Comparison of ENCODE assay signal across 28 cellular contexts in the genomic region with DNA sequence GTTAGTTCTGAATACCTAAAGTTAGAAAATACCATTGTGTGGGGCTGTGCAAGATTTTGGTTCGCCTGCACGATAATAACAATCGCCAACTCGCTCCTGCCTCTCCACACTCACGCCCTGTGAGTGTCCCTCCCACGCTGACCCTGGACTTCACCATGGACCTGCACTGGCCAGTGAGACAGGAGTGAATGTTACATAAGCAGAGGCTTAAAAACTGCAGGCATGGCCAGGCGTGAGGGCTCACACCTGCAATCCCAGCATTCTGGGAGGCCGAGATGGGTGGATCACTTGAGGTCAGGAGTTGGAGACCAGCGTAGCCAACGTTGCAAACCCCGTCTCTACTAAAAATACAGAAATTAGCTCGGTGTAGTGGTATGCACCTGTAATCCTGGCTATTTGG.
"Had no signal": no experiment of that assay in that cellular context is flagged by ENCODE, and none has a peak within 500 bp of the region (broad histone marks: within the 10 kb centered on the region; RNA-seq: fewer than 3 reads in every experiment).

No MANE protein-coding gene starts in this region.

- H3K27me3 ChIP-seq: neutrophil, ovary, right lobe of liver, testis, transverse colon, vagina had no signal

- H3K27ac ChIP-seq: neutrophil, ovary, parathyroid adenoma, prostate gland, right lobe of liver, suprapubic skin, testis, tibial artery, transverse colon, vagina had no signal

- H3K9ac ChIP-seq: parathyroid adenoma had no signal

- DNase-seq: naive B cell; naive thymus-derived CD8-positive, alpha-beta T cell; nephron progenitor cell; nucleus accumbens; ovary; retina; right cardiac atrium; right lobe of liver; small intestine; stimulated activated CD4-positive, alpha-beta T cell treated with anti-CD3 and anti-CD28 coated beads, Interleukin-12 subunit alpha, Interleukin-12 subunit beta, amount 100 ng/mL, for 4 hours; stimulated activated CD4-positive, alpha-beta T cell treated with anti-CD3 and anti-CD28 coated beads, Interleukin-1b, Interleukin-23, amount 100 ng/mL, for 48 hours; stimulated activated CD4-positive, alpha-beta T cell treated with anti-CD3 and anti-CD28 coated beads, Interleukin-4, amount 100 ng/mL, for 1 hour; stimulated activated CD4-positive, alpha-beta T cell treated with anti-CD3 and anti-CD28 coated beads, Interleukin-4, amount 100 ng/mL, for 4 hours; stimulated activated CD8-positive, alpha-beta memory T cell treated with anti-CD3 and anti-CD28 coated beads, Interleukin-4, amount 100 ng/mL, for 48 hours; stimulated activated naive CD4-positive, alpha-beta T cell; stimulated activated naive CD8-positive, alpha-beta T cell treated with anti-CD3 and anti-CD28 coated beads, Interleukin-15, amount 100 ng/mL, for 72 hours; stimulated activated naive CD8-positive, alpha-beta T cell treated with anti-CD3 and anti-CD28 coated beads, Interleukin-15, Interleukin-2, amounts not matched to agents 100 U/mL and 50 U/mL, for 24 hours; substantia nigra; testis; tibial artery; transverse colon had no signal

- H3K4me1 ChIP-seq: prostate gland, right lobe of liver, suprapubic skin, testis, tibial artery, transverse colon, vagina had no signal

- ATAC-seq: naive thymus-derived CD8-positive, alpha-beta T cell; natural killer cell treated with Interleukin-12 subunit alpha and Interleukin-12 subunit beta and Interleukin-15 and Interleukin-18, amount 100 ng/mL, for 72 hours; right cardiac atrium; right lobe of liver; stimulated activated memory B cell treated with anti-CD40 and anti-IgM and Interleukin-4, amounts not matched to agents 10 μg/mL and 1 μg/mL and 100 μg/mL, for 72 hours; stimulated activated naive CD8-positive, alpha-beta T cell treated with anti-CD3 and anti-CD28 coated beads, Interleukin-15, amount 100 ng/mL, for 72 hours; stimulated activated naive CD8-positive, alpha-beta T cell treated with anti-CD3 and anti-CD28 coated beads, Interleukin-15, Interleukin-2, amounts not matched to agents 100 U/mL and 50 U/mL, for 24 hours had no signal

- H2AFZ ChIP-seq: parathyroid adenoma had no signal

- H3K4me3 ChIP-seq: ovary, prostate gland, right lobe of liver, suprapubic skin, testis, tibial artery, transverse colon, vagina had no signal

- H3K36me3 ChIP-seq: neutrophil, ovary, prostate gland, right lobe of liver, suprapubic skin, tibial artery, transverse colon, vagina had no signal

- H3K9me3 ChIP-seq: neutrophil, ovary, prostate gland, right lobe of liver, suprapubic skin, testis, tibial artery, transverse colon, vagina had no signal
